Comparison of ENCODE assay signal across 7 cellular contexts in genomic region chr1:71292203-71292602, GRCh38.
"Had no signal": no experiment of that assay in that cellular context is flagged by ENCODE, and none has a peak within 500 bp of the region (broad histone marks: within the 10 kb centered on the region; RNA-seq: fewer than 3 reads in every experiment).

No MANE protein-coding gene starts in this region.

- H3K9ac ChIP-seq: KMS-11 had no signal

- H3K27ac ChIP-seq: HL-60, KMS-11 had no signal

- FAIRE-seq: HTR-8/SVneo had no signal

- H3K4me2 ChIP-seq: KMS-11 had no signal

- DNase-seq: Karpas-422, Kasumi-1, KBM-7, KG1 had no signal
